Comparison of ENCODE assay signal across 8 cellular contexts in the genomic region with DNA sequence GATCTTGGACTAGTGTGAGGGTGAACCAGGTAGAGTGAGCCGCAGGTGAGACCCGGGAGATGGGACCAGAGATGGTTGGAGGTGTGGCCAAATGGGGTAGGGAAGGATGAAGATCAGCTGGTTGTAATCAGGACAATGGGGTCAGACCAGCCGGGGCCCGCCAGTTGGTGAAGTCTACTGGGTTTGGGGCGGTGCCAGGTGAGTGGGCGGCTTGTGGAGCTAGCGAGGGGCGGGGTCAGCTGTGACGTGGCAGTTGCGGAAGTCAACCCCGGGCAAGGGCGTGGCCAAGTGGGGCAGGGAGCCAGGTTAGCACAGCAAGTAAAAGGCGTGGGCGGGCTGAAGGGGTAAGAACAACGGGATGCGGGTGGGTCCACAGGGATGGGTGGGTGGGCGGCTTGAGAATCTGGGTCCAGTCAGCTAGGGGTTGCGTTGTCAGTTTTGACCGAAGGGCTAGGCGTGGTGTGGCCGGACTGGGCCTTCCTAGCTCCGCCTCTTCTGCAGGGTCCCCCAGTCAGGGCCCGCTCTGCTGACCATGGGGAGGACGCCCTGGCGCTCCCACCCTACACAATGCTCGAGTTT. TPM values are rescaled to one million over a fixed set of nuclear protein-coding genes. Genes with fewer than 3 reads are reported as not detected.
DNase-seq lines count a peak whose midpoint lies in the region; ATAC-seq and TF ChIP-seq lines count a peak whose summit lies in the region.

No MANE protein-coding gene starts in this region.

- H3K27ac ChIP-seq in ascending aorta (peak overlapping the region; percentile 64 to 65), sigmoid colon (peak overlapping the region; percentile 38 to 67 (median 55))

- H3K4me3 ChIP-seq in ascending aorta (peak overlapping the region; percentile 49 to 61), sigmoid colon (peak overlapping the region; percentile 23 to 53 (median 46))

- no peaks in the 10 kb centered on the region for H3K27me3 Mint-ChIP-seq in T-helper 2 cell treated with Interferon-gamma antibody and Interleukin-4, amounts not matched to agents 5 μg/mL and 100 μg/mL, for 36 hours (ENCODE audit: low read depth)

- peak; percentile 90 for DNase-seq in T-helper 2 cell treated with Interferon-gamma antibody and Interleukin-4, amounts not matched to agents 5 μg/mL and 100 μg/mL, for 36 hours (ENCODE audit: low spot score)
- peak; percentile 77 to 95 for DNase-seq in ascending aorta (ENCODE audit: low spot score in 2 of 2)
- peak in 37 of 51 donors; percentile 9 to 75 (median 35) for DNase-seq in hypothalamus (lab: John Stamatoyannopoulos, UW)
- peak; percentile 96 for DNase-seq in sigmoid colon
- no peak for DNase-seq in NCI-H446 treated with DMSO at 0.1 percent for 48 hours (lab: John Stamatoyannopoulos, UW)
- no peak for DNase-seq in SK-N-DZ (ENCODE audit: low spot score)

- no peaks in the 10 kb centered on the region for H3K36me3 ChIP-seq in ascending aorta
- no peaks in the 10 kb centered on the region for H3K36me3 ChIP-seq in sigmoid colon

- H3K27ac Mint-ChIP-seq in T-helper 2 cell treated with Interferon-gamma antibody and Interleukin-4, amounts not matched to agents 5 μg/mL and 100 μg/mL, for 36 hours = peak overlapping the region; percentile 92

- H3K4me1 ChIP-seq in ascending aorta = peaks cover 0 to 8% of the 10 kb centered on the region in 2 donors
- H3K4me1 ChIP-seq in sigmoid colon = peaks cover 0 to 20% (median 11%) of the 10 kb centered on the region in 4 donors

- H3K9me3 ChIP-seq in ascending aorta (no peaks in the 10 kb centered on the region), sigmoid colon (no peaks in the 10 kb centered on the region)

- TF ChIP-seq POLR2A in sigmoid colon (IDR thresholded peaks at IDR 0.05) = no peak

- intact Hi-C loops in ascending aorta (cut with DNase I) = loop anchor here (1.0 kb wide), 1 partner anchor 25 kb away; the partner anchor contains the start of gene ALKBH5
- intact Hi-C loops in sigmoid colon (cut with DNase I) = no loop called here

- TF ChIP-seq CTCF in ascending aorta (IDR thresholded peaks at IDR 0.05) (no peak), sigmoid colon (IDR thresholded peaks at IDR 0.05) (no peak)

- no peak for TF ChIP-seq EP300 in sigmoid colon (IDR thresholded peaks at IDR 0.05)

- H3K9me3 Mint-ChIP-seq in T-helper 2 cell treated with Interferon-gamma antibody and Interleukin-4, amounts not matched to agents 5 μg/mL and 100 μg/mL, for 36 hours = no peaks in the 10 kb centered on the region

- H3K4me1 Mint-ChIP-seq in T-helper 2 cell treated with Interferon-gamma antibody and Interleukin-4, amounts not matched to agents 5 μg/mL and 100 μg/mL, for 36 hours (ENCODE audit: low read depth) = peaks cover 7% of the 10 kb centered on the region

- H3K4me3 Mint-ChIP-seq in T-helper 2 cell treated with Interferon-gamma antibody and Interleukin-4, amounts not matched to agents 5 μg/mL and 100 μg/mL, for 36 hours = peak overlapping the region; percentile 86

- WGBS in sigmoid colon, 2 donors = 2 to 6% methylated on average over 26 of the region's 26 CpGs

- no peaks in the 10 kb centered on the region for H3K36me3 Mint-ChIP-seq in T-helper 2 cell treated with Interferon-gamma antibody and Interleukin-4, amounts not matched to agents 5 μg/mL and 100 μg/mL, for 36 hours (ENCODE audit: low read depth)

- H3K27me3 ChIP-seq in ascending aorta (no peaks in the 10 kb centered on the region), sigmoid colon (no peaks in the 10 kb centered on the region)

- ATAC-seq in GM18511 (IDR thresholded peaks at IDR 0.05; ENCODE audit: unreplicated experiment) = peak; percentile 43
- peak; percentile 40 for ATAC-seq in HG03442 (IDR thresholded peaks at IDR 0.05; ENCODE audit: unreplicated experiment)

RNA-seq across cellular contexts. Expression of gene ALKBH5, which starts 25.5 kb away (rescaled TPM):
- total RNA-seq in ascending aorta (73.4 TPM), sigmoid colon (100 to 1,000 TPM; 100 to 109 (median 104) TPM)
- polyA plus RNA-seq in sigmoid colon = 10 to 100 TPM; 36.6 to 46.7 (median 40.0) TPM
- 65.7 and 68.3 TPM in 2 replicates for polyA plus RNA-seq in SK-N-DZ (2014; cell fraction: cytosol; rRNA removed)
- polyA plus RNA-seq in SK-N-DZ (2014; cell fraction: nucleus; rRNA removed) = 39.1 and 41.5 TPM in 2 replicates

RNA-seq across cellular contexts. Expression of gene MYO15A, which starts 49.6 kb away (rescaled TPM):
- 2.0 TPM for total RNA-seq in ascending aorta
- total RNA-seq in sigmoid colon = 1 to 10 TPM in 2 of 4 donors, under 1 TPM in 2; 0.68 to 3.6 (median 1.3) TPM
- polyA plus RNA-seq in sigmoid colon = under 1 TPM in 2 of 3 donors, not detected in 1; 0.60 to 0.73 TPM
- 0.29 TPM in 1 of 2 replicates, not detected in the other for polyA plus RNA-seq in SK-N-DZ (2014; cell fraction: cytosol; rRNA removed)
- polyA plus RNA-seq in SK-N-DZ (2014; cell fraction: nucleus; rRNA removed) = 1.1 and 1.8 TPM in 2 replicates

Comparison
In these comparisons a context has a peak if more than half of its experiments do, and no peak if none do; other contexts are left out.
1. DNase-seq: peak in T-helper 2 cell treated with Interferon-gamma antibody and Interleukin-4, amounts not matched to agents 5 μg/mL and 100 μg/mL, for 36 hours (single experiment), ascending aorta (2 of 2), hypothalamus (37 of 51) and sigmoid colon (single experiment); none in NCI-H446 treated with DMSO at 0.1 percent for 48 hours (single experiment) and SK-N-DZ (single experiment).